8 cellular contexts compared by ENCODE assay signal in genomic region chr2:99335911-99336779, GRCh38. TPM values are rescaled to one million over a fixed set of nuclear protein-coding genes. Genes with fewer than 3 reads are reported as not detected.
DNase-seq lines count a peak whose midpoint lies in the region; ATAC-seq and TF ChIP-seq lines count a peak whose summit lies in the region.

Gene TXNDC9 (minus strand): TSS chr2:99336333. CDS start chr2:99333210, 3,123 bp downstream.

- peak in 2 of 3 donors; percentile 12 to 14 for TF ChIP-seq CTCF in ovary (IDR thresholded peaks at IDR 0.05)
- peak in 1 of 6 experiments; percentile 18 for TF ChIP-seq CTCF in thyroid gland (IDR thresholded peaks at IDR 0.05)

- intact Hi-C loops in head of caudate nucleus (cut with DNase I): loop anchor here (2.0 to 10.0 kb wide), 2 partner anchors 155 to 181 kb away; partner anchors contain the start of genes LIPT1, MITD1, MRPL30 and TSGA10
- intact Hi-C loops in ovary (cut with DNase I): loop anchor here in 2 of 4 donors (5.0 to 10.0 kb wide), 3 partner anchors 151 to 159 kb away; partner anchors contain the start of genes MITD1 (in 2 of the 2), MRPL30 (in 2 of the 2) and REV1 (in 1 of the 2)
- intact Hi-C loops in thyroid gland (cut with DNase I): loop anchor here (5.0 to 10.0 kb wide), 2 partner anchors 151 to 156 kb away; partner anchors contain the start of genes MITD1, MRPL30 and REV1

- WGBS in ovary, 3 donors: 0 to 1% (median 0%) methylated on average over 45 to 59 of the region's 59 CpGs
- WGBS in thyroid gland, 2 donors: 0 to 1% methylated on average over 21 to 24 of the region's 59 CpGs

- no peaks in the 10 kb centered on the region for H3K9me3 Mint-ChIP-seq in activated naive CD8-positive, alpha-beta T cell treated with anti-CD3 and anti-CD28 coated beads for 36 hours

- H3K4me1 Mint-ChIP-seq in activated naive CD8-positive, alpha-beta T cell treated with anti-CD3 and anti-CD28 coated beads for 36 hours: peaks cover 31% of the 10 kb centered on the region

- H3K36me3 ChIP-seq in ovary (no peaks in the 10 kb centered on the region), thyroid gland (peaks cover 15% of the 10 kb centered on the region in 2 donors)

- peaks cover 13% of the 10 kb centered on the region for H3K36me3 Mint-ChIP-seq in activated naive CD8-positive, alpha-beta T cell treated with anti-CD3 and anti-CD28 coated beads for 36 hours

- peak within 1 kb of the TSS; percentile 83 for H3K4me3 ChIP-seq in ovary
- H3K4me3 ChIP-seq in thyroid gland (replicated peaks in 1 of 3): peak within 1 kb of the TSS; percentile 79 to 93 (median 89)

- DNase-seq in NCI-H1105 (lab: John Stamatoyannopoulos, UW): peak; percentile 98
- DNase-seq in SKM-1 (lab: John Stamatoyannopoulos, UW; ENCODE audit: unreplicated experiment): peak; percentile 95
- peak; percentile 98 for DNase-seq in activated naive CD8-positive, alpha-beta T cell treated with anti-CD3 and anti-CD28 coated beads for 36 hours
- peak; percentile 96 to 99 (median 98) for DNase-seq in head of caudate nucleus
- DNase-seq in ovary: peak; percentile 98
- peak; percentile 99 for DNase-seq in thyroid gland

- TF ChIP-seq POLR2A in GM10847 (IDR thresholded peaks at IDR 0.05; ENCODE audit: extremely low read depth, insufficient read length) (peak; percentile 82), ovary (IDR thresholded peaks at IDR 0.05) (peak; percentile 21), thyroid gland (IDR thresholded peaks at IDR 0.05) (peak in 1 of 2 donors; percentile 73)

- H3K27ac Mint-ChIP-seq in activated naive CD8-positive, alpha-beta T cell treated with anti-CD3 and anti-CD28 coated beads for 36 hours: no peak within 1 kb of the TSS

- H3K27me3 ChIP-seq in ovary (no peaks in the 10 kb centered on the region), thyroid gland (no peaks in the 10 kb centered on the region)

- TF ChIP-seq EP300 in ovary (IDR thresholded peaks at IDR 0.05): no peak

- H3K27ac ChIP-seq in ovary (peak within 1 kb of the TSS; percentile 39 to 77), thyroid gland (peak within 1 kb of the TSS; percentile 76 to 96 (median 95))

- no peaks in the 10 kb centered on the region for H3K9me3 ChIP-seq in ovary
- no peaks in the 10 kb centered on the region for H3K9me3 ChIP-seq in thyroid gland

- no peaks in the 10 kb centered on the region for H3K27me3 Mint-ChIP-seq in activated naive CD8-positive, alpha-beta T cell treated with anti-CD3 and anti-CD28 coated beads for 36 hours

- peaks cover 2% of the 10 kb centered on the region for H3K4me1 ChIP-seq in ovary (ENCODE audit: insufficient read depth)
- H3K4me1 ChIP-seq in thyroid gland: peaks cover 19 to 22% of the 10 kb centered on the region in 2 donors

- ATAC-seq in HG02642 (IDR thresholded peaks at IDR 0.05; ENCODE audit: poor library complexity, unreplicated experiment): peak; percentile 80

- H3K4me3 Mint-ChIP-seq in activated naive CD8-positive, alpha-beta T cell treated with anti-CD3 and anti-CD28 coated beads for 36 hours: no peak within 1 kb of the TSS

RNA-seq across cellular contexts. Expression of gene TXNDC9, which starts in this region (rescaled TPM):
- 10 to 100 TPM; 30.0 to 31.7 TPM for total RNA-seq in activated naive CD8-positive, alpha-beta T cell treated with anti-CD3 and anti-CD28 coated beads for 36 hours
- total RNA-seq in ovary: 10 to 100 TPM; 13.6 to 29.2 (median 21.1) TPM
- polyA plus RNA-seq in ovary: 10 to 100 TPM; 12.0 to 13.3 TPM
- 10 to 100 TPM; 36.7 to 56.0 (median 49.7) TPM for total RNA-seq in thyroid gland

Comparison
In these comparisons a context has a peak if more than half of its experiments do, and no peak if none do; other contexts are left out.
1. Peak in every context shown above with its lines: DNase-seq, ATAC-seq, H3K4me3 ChIP-seq and H3K27ac ChIP-seq.